ENCODE assay signal across 8 cellular contexts in genomic region chr17:75205793-75206163, GRCh38. TPM values are rescaled to one million over a fixed set of nuclear protein-coding genes. Genes with fewer than 3 reads are reported as not detected.
A peak's percentile ranks its signal among the peaks of the same experiment; 100 is the strongest.
DNase-seq lines count a peak whose midpoint lies in the region; ATAC-seq and TF ChIP-seq lines count a peak whose summit lies in the region.

No MANE protein-coding gene starts in this region.

- H3K27ac Mint-ChIP-seq in Caco-2 (ENCODE audit: unreplicated experiment) (peak overlapping the region; percentile 100), nephron progenitor cell (peak overlapping the region; percentile 100)

- H3K36me3 Mint-ChIP-seq in Caco-2 (ENCODE audit: insufficient read depth, unreplicated experiment) (peaks cover 46% of the 10 kb centered on the region), nephron progenitor cell (ENCODE audit: low read depth) (peaks cover 23% of the 10 kb centered on the region)

- no peaks in the 10 kb centered on the region for H3K27me3 ChIP-seq in Caco-2 (replicated peaks; ENCODE audit: control insufficient read depth, insufficient read depth, low read length)
- H3K27me3 ChIP-seq in colonic mucosa: no peaks in the 10 kb centered on the region

- intact Hi-C loops in Caco-2 (cut with micrococcal nuclease; ENCODE audit: unreplicated experiment): no loop called here
- intact Hi-C loops in colonic mucosa (cut with DNase I): no loop called here

- DNase-seq in Caco-2 (no peak), colonic mucosa (no peak), nephron progenitor cell (no peak), NCI-H510A treated with DMSO at 0.1 percent for 48 hours (lab: John Stamatoyannopoulos, UW) (no peak), NCI-H2196 treated with DMSO at 0.1 percent for 48 hours (lab: John Stamatoyannopoulos, UW; ENCODE audit: unreplicated experiment) (no peak)
- no peak for DNase-seq in Jurkat, Clone E6-1 (ENCODE audit: low read depth, low spot score)

- H3K4me3 ChIP-seq in Caco-2 (ENCODE audit: low read depth, low read length): peak overlapping the region; percentile 92
- H3K4me3 ChIP-seq in Jurkat, Clone E6-1 (ENCODE audit: low read length): peak overlapping the region; percentile 98
- H3K4me3 ChIP-seq in colonic mucosa: peak overlapping the region; percentile 91

- H3K9me3 ChIP-seq in Caco-2: no peaks in the 10 kb centered on the region
- H3K9me3 ChIP-seq in colonic mucosa: no peaks in the 10 kb centered on the region

- CTCF ChIA-PET in Caco-2 (lab: Charles Lee): interaction anchor here (0.6 to 1.8 kb wide), 4 partner anchors 16 to 92 kb away, joined by 3 to 9 read pairs (median 6); partner anchors contain the start of gene MIF4GD

- H3K4me1 ChIP-seq in Caco-2: peaks cover 11% of the 10 kb centered on the region; the same call in 1 of the 2 replicates
- peaks cover 6% of the 10 kb centered on the region for H3K4me1 ChIP-seq in colonic mucosa

- TF ChIP-seq CTCF in Caco-2 (IDR thresholded peaks at IDR 0.05; ENCODE audit: insufficient read depth in 1 of 2, low read depth in 1 of 2, low read length in 1 of 2, severe bottlenecking in 1 of 2, unreplicated experiment in 1 of 2): no peak
- no peak for TF ChIP-seq CTCF in colonic mucosa (IDR thresholded peaks at IDR 0.05)
- no peak for TF ChIP-seq CTCF in nephron progenitor cell (IDR thresholded peaks at IDR 0.05)

- peak overlapping the region; percentile 94 for H3K27ac ChIP-seq in colonic mucosa

- H3K9me3 Mint-ChIP-seq in Caco-2 (ENCODE audit: unreplicated experiment) (no peaks in the 10 kb centered on the region), nephron progenitor cell (no peaks in the 10 kb centered on the region)

- POLR2A ChIA-PET in Caco-2 (lab: Charles Lee): interaction anchor here (0.5 to 1.5 kb wide), 6 partner anchors 56 to 1452 kb away, joined by 3 to 5 read pairs (median 4); partner anchors contain the start of genes GGA3, MIF4GD and MRPS7

- ATAC-seq in HG02678 (IDR thresholded peaks at IDR 0.05; ENCODE audit: unreplicated experiment) (no peak), GM18519 (IDR thresholded peaks at IDR 0.05; ENCODE audit: low FRiP score, unreplicated experiment) (no peak)

- H3K9ac ChIP-seq in colonic mucosa (ENCODE audit: low read depth in 2 of 2, low read length in 2 of 2): peak overlapping the region; percentile 95 to 99

- H3K4me3 Mint-ChIP-seq in Caco-2 (ENCODE audit: unreplicated experiment) (peak overlapping the region; percentile 87), nephron progenitor cell (peak overlapping the region; percentile 98)

- peaks cover 2% of the 10 kb centered on the region for H3K36me3 ChIP-seq in Caco-2 (ENCODE audit: control insufficient read depth, insufficient read depth, low read length)
- H3K36me3 ChIP-seq in colonic mucosa: no peaks in the 10 kb centered on the region

- BruUV-seq in Caco-2 (replicated peaks; lab: Mats Ljungman, UMichigan): TSS peak; percentile 70

- H3K4me1 Mint-ChIP-seq in Caco-2 (ENCODE audit: low read depth, unreplicated experiment): peaks cover 6% of the 10 kb centered on the region
- H3K4me1 Mint-ChIP-seq in nephron progenitor cell: peaks cover 13% of the 10 kb centered on the region

- H3K27me3 Mint-ChIP-seq in Caco-2 (ENCODE audit: insufficient read depth, unreplicated experiment) (no peaks in the 10 kb centered on the region), nephron progenitor cell (ENCODE audit: low read depth, poor library complexity) (peaks cover 3% of the 10 kb centered on the region)

RNA-seq across cellular contexts. Expression of gene NUP85, which starts 0.3 kb away (rescaled TPM):
- total RNA-seq in Caco-2 (2022): 119 and 142 TPM in 2 replicates
- 119 TPM for polyA plus RNA-seq in Jurkat, Clone E6-1 (2012; ENCODE audit: insufficient read depth, insufficient read length)
- total RNA-seq in colonic mucosa: 10 to 100 TPM; 42.2 to 86.8 TPM

RNA-seq across cellular contexts. Expression of gene SUMO2, which starts 23.0 kb away (rescaled TPM):
- total RNA-seq in Caco-2 (2022) (675 and 693 TPM in 2 replicates), colonic mucosa (100 to 1,000 TPM; 298 to 319 TPM)
- 1,003 TPM for polyA plus RNA-seq in Jurkat, Clone E6-1 (2012; ENCODE audit: insufficient read depth, insufficient read length)

RNA-seq across cellular contexts. Expression of gene JPT1, which starts 51.5 kb away (rescaled TPM):
- 210 and 244 TPM in 2 replicates for total RNA-seq in Caco-2 (2022)
- 546 TPM for polyA plus RNA-seq in Jurkat, Clone E6-1 (2012; ENCODE audit: insufficient read depth, insufficient read length)
- total RNA-seq in colonic mucosa: 100 to 1,000 TPM; 227 to 367 TPM

RNA-seq across cellular contexts. Expression of gene GGA3, which starts 55.6 kb away (rescaled TPM):
- 90.2 and 94.4 TPM in 2 replicates for total RNA-seq in Caco-2 (2022)
- polyA plus RNA-seq in Jurkat, Clone E6-1 (2012; ENCODE audit: insufficient read depth, insufficient read length): 50.1 TPM
- 10 to 100 TPM; 32.5 to 48.4 TPM for total RNA-seq in colonic mucosa

RNA-seq across cellular contexts. Expression of gene MRPS7, which starts 55.9 kb away (rescaled TPM):
- total RNA-seq in Caco-2 (2022) (123 and 125 TPM in 2 replicates), colonic mucosa (100 to 1,000 TPM in 1 of 2 donors, 10 to 100 TPM in 1; 62.9 to 118 TPM)
- polyA plus RNA-seq in Jurkat, Clone E6-1 (2012; ENCODE audit: insufficient read depth, insufficient read length): 157 TPM
